In the genomic region with DNA sequence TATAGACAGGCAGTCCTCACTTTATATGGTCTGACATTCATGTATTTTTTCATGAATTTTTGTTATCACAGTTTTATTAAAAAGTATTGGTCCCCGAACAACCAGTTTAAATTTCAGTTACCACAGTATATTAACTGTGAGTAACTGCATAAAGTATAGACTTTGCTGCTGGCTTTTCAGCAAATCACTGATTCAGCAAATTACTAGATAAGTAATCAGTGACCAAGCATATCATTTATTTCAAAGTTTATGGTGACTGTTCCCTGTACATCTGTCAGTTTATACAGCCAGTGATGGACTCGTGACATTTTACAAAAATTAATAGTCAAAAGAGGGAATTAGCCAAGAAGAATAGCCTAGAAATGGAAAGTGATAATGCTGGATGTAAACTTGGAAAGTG, we compare ENCODE assay signal across 8 cellular contexts.
"Had no signal": no experiment of that assay in that cellular context is flagged by ENCODE, and none has a peak within 500 bp of the region (broad histone marks: within the 10 kb centered on the region; RNA-seq: fewer than 3 reads in every experiment).

No MANE protein-coding gene starts in this region.

- FAIRE-seq: H54 had no signal

- H3K4me3 ChIP-seq: GM23248 had no signal

- DNase-seq: GM23248, GOT3, H9, HCEC 1CT, Kasumi-1, KG1 had no signal

- H3K9ac ChIP-seq: GM23248 had no signal

- H3K27ac ChIP-seq: GM23248, HL-60 had no signal

- H2AFZ ChIP-seq: GM23248 had no signal
